36 cellular contexts compared by ENCODE assay signal in genomic region chr19:4702764-4703163, GRCh38.
"Had no signal": no experiment of that assay in that cellular context is flagged by ENCODE, and none has a peak within 500 bp of the region (broad histone marks: within the 10 kb centered on the region; RNA-seq: fewer than 3 reads in every experiment).

No MANE protein-coding gene starts in this region.

- DNase-seq: activated B cell treated with CpG ODN at 0.5 μM for 24 hours; activated CD4-positive, alpha-beta memory T cell treated with anti-CD3 and anti-CD28 coated beads, Interleukin-2, amount 10 ng/mL, durations not matched to agents 7 days and 5 days; activated CD4-positive, alpha-beta T cell treated with anti-CD3 and anti-CD28 coated beads for 48 hours; activated CD4-positive, CD25-positive, alpha-beta regulatory T cell treated with anti-CD3 and anti-CD28 coated beads, Interleukin-2, amount 50 U/mL, for 72 hours; activated CD8-positive, alpha-beta memory T cell treated with anti-CD3 and anti-CD28 coated beads for 24 hours; activated CD8-positive, alpha-beta memory T cell treated with anti-CD3 and anti-CD28 coated beads, Interleukin-2, amount 10 ng/mL, durations not matched to agents 7 days and 5 days; activated CD8-positive, alpha-beta memory T cell treated with anti-CD3 and anti-CD28 coated beads, Interleukin-2, amount 50 U/mL, for 48 hours; activated effector memory CD4-positive, alpha-beta T cell treated with Interleukin-2 at 50 U/mL for 16 hours; activated naive CD4-positive, alpha-beta T cell treated with anti-CD3 and anti-CD28 coated beads, Interleukin-2, amount 10 ng/mL, durations not matched to agents 7 days and 5 days; activated T-cell treated with anti-CD3 and anti-CD28 coated beads, Interleukin-2, amount 50 U/mL, for 48 hours; amygdala; body of pancreas; Kasumi-1; KG1; MM.1S; MV-4-11; NCI-H1092; NCI-H146; NCI-H187; NCI-H2081; NCI-H2171 treated with DMSO at 0.1 percent for 48 hours; NCI-H2227 treated with DMSO at 0.1 percent for 48 hours; NCI-H446; NCI-H510A treated with DMSO at 0.1 percent for 48 hours; NCI-H69; SHP77 treated with DMSO at 0.1 percent for 48 hours; SK-N-SH; T-helper 17 cell; T-helper 9 cell had no signal

- H3K4me1 Mint-ChIP-seq: activated B cell treated with CpG ODN at 0.5 μM for 24 hours; activated CD4-positive, alpha-beta memory T cell treated with anti-CD3 and anti-CD28 coated beads, Interleukin-2, amount 10 ng/mL, durations not matched to agents 7 days and 5 days; activated CD8-positive, alpha-beta memory T cell treated with anti-CD3 and anti-CD28 coated beads, Interleukin-2, amount 10 ng/mL, durations not matched to agents 7 days and 5 days; activated naive CD4-positive, alpha-beta T cell treated with anti-CD3 and anti-CD28 coated beads, Interleukin-2, amount 10 ng/mL, durations not matched to agents 7 days and 5 days; IgD-negative memory B cell had no signal

- H3K4me3 Mint-ChIP-seq: activated B cell treated with CpG ODN at 0.5 μM for 24 hours; activated CD4-positive, alpha-beta memory T cell treated with anti-CD3 and anti-CD28 coated beads, Interleukin-2, amount 10 ng/mL, durations not matched to agents 7 days and 5 days; activated CD8-positive, alpha-beta memory T cell treated with anti-CD3 and anti-CD28 coated beads, Interleukin-2, amount 10 ng/mL, durations not matched to agents 7 days and 5 days; activated naive CD4-positive, alpha-beta T cell treated with anti-CD3 and anti-CD28 coated beads, Interleukin-2, amount 10 ng/mL, durations not matched to agents 7 days and 5 days; activated naive CD8-positive, alpha-beta T cell; IgD-negative memory B cell; T-helper 17 cell had no signal

- H3K4me2 ChIP-seq: SK-N-SH had no signal

- H3K27ac ChIP-seq: ascending aorta, body of pancreas, breast epithelium, SJSA1, VCaP had no signal

- ATAC-seq: activated CD8-positive, alpha-beta memory T cell treated with anti-CD3 and anti-CD28 coated beads, Interleukin-2, amount 10 ng/mL, durations not matched to agents 7 days and 5 days; body of pancreas; Panc1; T-helper 17 cell had no signal

- H3K27me3 ChIP-seq: ascending aorta, body of pancreas, breast epithelium, SJSA1 had no signal

- H3K27me3 Mint-ChIP-seq: activated B cell treated with CpG ODN at 0.5 μM for 24 hours; activated CD4-positive, alpha-beta memory T cell treated with anti-CD3 and anti-CD28 coated beads, Interleukin-2, amount 10 ng/mL, durations not matched to agents 7 days and 5 days; activated CD8-positive, alpha-beta memory T cell treated with anti-CD3 and anti-CD28 coated beads, Interleukin-2, amount 10 ng/mL, durations not matched to agents 7 days and 5 days; activated naive CD4-positive, alpha-beta T cell treated with anti-CD3 and anti-CD28 coated beads, Interleukin-2, amount 10 ng/mL, durations not matched to agents 7 days and 5 days; activated naive CD8-positive, alpha-beta T cell; IgD-negative memory B cell; T-helper 17 cell had no signal

- H3K9me3 ChIP-seq: ascending aorta, body of pancreas, breast epithelium, SJSA1, SK-N-SH had no signal

- H3K9me3 Mint-ChIP-seq: activated B cell treated with CpG ODN at 0.5 μM for 24 hours; activated CD4-positive, alpha-beta memory T cell treated with anti-CD3 and anti-CD28 coated beads, Interleukin-2, amount 10 ng/mL, durations not matched to agents 7 days and 5 days; activated naive CD4-positive, alpha-beta T cell treated with anti-CD3 and anti-CD28 coated beads, Interleukin-2, amount 10 ng/mL, durations not matched to agents 7 days and 5 days; IgD-negative memory B cell had no signal

- H3K4me3 ChIP-seq: ascending aorta, body of pancreas, breast epithelium, SJSA1 had no signal

- H3K9ac ChIP-seq: SK-N-SH had no signal

- H3K27ac Mint-ChIP-seq: activated B cell treated with CpG ODN at 0.5 μM for 24 hours; activated CD4-positive, alpha-beta memory T cell treated with anti-CD3 and anti-CD28 coated beads, Interleukin-2, amount 10 ng/mL, durations not matched to agents 7 days and 5 days; activated CD8-positive, alpha-beta memory T cell treated with anti-CD3 and anti-CD28 coated beads, Interleukin-2, amount 10 ng/mL, durations not matched to agents 7 days and 5 days; activated naive CD4-positive, alpha-beta T cell treated with anti-CD3 and anti-CD28 coated beads, Interleukin-2, amount 10 ng/mL, durations not matched to agents 7 days and 5 days; activated naive CD8-positive, alpha-beta T cell; IgD-negative memory B cell; T-helper 17 cell had no signal

- H3K36me3 Mint-ChIP-seq: activated naive CD8-positive, alpha-beta T cell had no signal
